8 cellular contexts compared by ENCODE assay signal in the genomic region with DNA sequence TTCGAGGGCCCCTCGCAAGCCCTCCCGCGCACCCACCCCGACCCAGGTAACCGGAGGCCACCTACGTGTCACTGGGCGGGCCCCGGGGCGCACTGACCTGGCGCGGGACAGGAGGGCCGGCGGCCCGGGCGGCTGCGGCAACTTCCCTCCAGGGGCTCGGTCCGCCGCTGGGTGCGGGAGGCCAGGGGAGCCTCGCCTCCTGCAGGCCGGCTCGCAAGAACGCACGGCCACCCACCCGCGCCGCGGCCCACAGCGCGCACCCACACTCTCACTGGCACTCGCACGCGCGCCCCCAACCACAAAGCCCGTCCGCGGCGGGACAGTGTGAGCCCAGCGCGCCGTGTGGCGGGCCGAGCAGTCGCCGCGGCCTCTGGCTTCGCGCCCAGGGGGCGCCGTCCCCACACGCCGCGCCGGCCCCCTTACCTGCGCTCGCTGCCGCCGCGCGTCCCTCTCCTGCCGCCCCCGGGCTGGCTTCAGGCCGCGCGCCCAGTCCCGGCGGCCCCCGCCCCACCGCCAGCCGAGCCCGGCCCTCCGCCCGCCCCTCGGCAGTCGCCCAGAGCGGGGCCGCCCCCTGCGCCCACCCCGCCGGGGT. TPM values are rescaled to one million over a fixed set of nuclear protein-coding genes. Genes with fewer than 3 reads are reported as not detected.
DNase-seq lines count a peak whose midpoint lies in the region; FAIRE-seq and TF ChIP-seq lines count a peak whose summit lies in the region.

No MANE protein-coding gene starts in this region.

- H3K9me3 Mint-ChIP-seq in activated T-helper 1 cell treated with anti-CD3 and anti-CD28 coated beads, Interleukin-12 subunit alpha, Interleukin-12 subunit beta, Interleukin-2, Interleukin-4 antibody, amounts not matched to agents 30 ng/mL and 10 ng/mL and 1 ng/mL, durations not matched to agents 14 hours and 24 hours and 36 hours, result no peaks in the 10 kb centered on the region

- intact Hi-C loops in spleen (cut with DNase I; ENCODE audit: low total_unique reads), result no loop called here
- intact Hi-C loops in activated T-helper 1 cell treated with anti-CD3 and anti-CD28 coated beads, Interleukin-12 subunit alpha, Interleukin-12 subunit beta, Interleukin-2, Interleukin-4 antibody, amounts not matched to agents 30 ng/mL and 10 ng/mL and 1 ng/mL, durations not matched to agents 14 hours and 24 hours and 36 hours (cut with micrococcal nuclease), result loop anchor here (10.0 kb wide), 1 partner anchor 257 kb away; no protein-coding TSS in a partner anchor

- peak; percentile 24 for DNase-seq in NCI-H1092 treated with DMSO at 0.1 percent for 48 hours (lab: John Stamatoyannopoulos, UW)
- no peak for DNase-seq in NCI-H1092 (lab: John Stamatoyannopoulos, UW)
- no peak for DNase-seq in HTR-8/SVneo (ENCODE audit: insufficient read length, low spot score)
- peak; percentile 62 for DNase-seq in astrocyte of the hippocampus (ENCODE audit: low read depth, low spot score)
- peak; percentile 63 for DNase-seq in iPS-NIHi7 (ENCODE audit: extremely low spot score)
- DNase-seq in spleen, result peak; percentile 83
- DNase-seq in activated CD4-positive, alpha-beta T cell treated with anti-CD3 and anti-CD28 coated beads for 1 hour, result no peak
- DNase-seq in activated T-helper 1 cell treated with anti-CD3 and anti-CD28 coated beads, Interleukin-12 subunit alpha, Interleukin-12 subunit beta, Interleukin-2, Interleukin-4 antibody, amounts not matched to agents 30 ng/mL and 10 ng/mL and 1 ng/mL, durations not matched to agents 14 hours and 24 hours and 36 hours (ENCODE audit: low spot score), result no peak

- peaks cover 5% of the 10 kb centered on the region for H3K36me3 Mint-ChIP-seq in activated T-helper 1 cell treated with anti-CD3 and anti-CD28 coated beads, Interleukin-12 subunit alpha, Interleukin-12 subunit beta, Interleukin-2, Interleukin-4 antibody, amounts not matched to agents 30 ng/mL and 10 ng/mL and 1 ng/mL, durations not matched to agents 14 hours and 24 hours and 36 hours (ENCODE audit: low read depth)

- peaks cover 11% of the 10 kb centered on the region for H3K4me1 Mint-ChIP-seq in activated T-helper 1 cell treated with anti-CD3 and anti-CD28 coated beads, Interleukin-12 subunit alpha, Interleukin-12 subunit beta, Interleukin-2, Interleukin-4 antibody, amounts not matched to agents 30 ng/mL and 10 ng/mL and 1 ng/mL, durations not matched to agents 14 hours and 24 hours and 36 hours (ENCODE audit: low read depth)

- H3K4me3 Mint-ChIP-seq in activated T-helper 1 cell treated with anti-CD3 and anti-CD28 coated beads, Interleukin-12 subunit alpha, Interleukin-12 subunit beta, Interleukin-2, Interleukin-4 antibody, amounts not matched to agents 30 ng/mL and 10 ng/mL and 1 ng/mL, durations not matched to agents 14 hours and 24 hours and 36 hours, result no peak overlapping the region

- H3K36me3 ChIP-seq in spleen, result no peaks in the 10 kb centered on the region

- no peaks in the 10 kb centered on the region for H3K9me3 ChIP-seq in spleen

- H3K27ac Mint-ChIP-seq in activated T-helper 1 cell treated with anti-CD3 and anti-CD28 coated beads, Interleukin-12 subunit alpha, Interleukin-12 subunit beta, Interleukin-2, Interleukin-4 antibody, amounts not matched to agents 30 ng/mL and 10 ng/mL and 1 ng/mL, durations not matched to agents 14 hours and 24 hours and 36 hours, result no peak overlapping the region

- TF ChIP-seq CTCF in spleen (IDR thresholded peaks at IDR 0.05 in 8 of 11, conservative IDR thresholded peaks at IDR 0.05 in 3 of 11), result peak in 1 of 11 experiments; percentile 26

- 1 to 2% (median 1%) methylated on average over 18 to 82 of the region's 82 CpGs for WGBS in spleen, 5 donors

- H3K27me3 ChIP-seq in spleen (replicated peaks in 1 of 7), result peaks cover 0 to 71% (median 41%) of the 10 kb centered on the region in 7 donors

- peaks cover 5 to 42% (median 20%) of the 10 kb centered on the region in 6 donors for H3K4me1 ChIP-seq in spleen

- H3K4me3 ChIP-seq in spleen, result peak overlapping the region; percentile 17 to 69 (median 38)

- FAIRE-seq in HTR-8/SVneo (lab: Jason Lieb, UNC), result peak; percentile 80

- H3K27me3 Mint-ChIP-seq in activated T-helper 1 cell treated with anti-CD3 and anti-CD28 coated beads, Interleukin-12 subunit alpha, Interleukin-12 subunit beta, Interleukin-2, Interleukin-4 antibody, amounts not matched to agents 30 ng/mL and 10 ng/mL and 1 ng/mL, durations not matched to agents 14 hours and 24 hours and 36 hours (ENCODE audit: insufficient read depth), result peaks cover 41% of the 10 kb centered on the region

- TF ChIP-seq POLR2A in spleen (IDR thresholded peaks at IDR 0.05), result no peak

- peak overlapping the region in 7 of 8 donors; percentile 77 to 88 (median 84) for H3K27ac ChIP-seq in spleen

RNA-seq across cellular contexts. Expression of gene LPAR1, which starts 0.4 kb away (rescaled TPM):
- total RNA-seq in spleen, result 10 to 100 TPM; 22.5 to 63.8 (median 35.7) TPM
- polyA plus RNA-seq in spleen, result 10 to 100 TPM in 2 of 3 donors, 1 to 10 TPM in 1; 8.1 to 14.4 (median 12.9) TPM
- not detected in 2 replicates for total RNA-seq in activated T-helper 1 cell treated with anti-CD3 and anti-CD28 coated beads, Interleukin-12 subunit alpha, Interleukin-12 subunit beta, Interleukin-2, Interleukin-4 antibody, amounts not matched to agents 30 ng/mL and 10 ng/mL and 1 ng/mL, durations not matched to agents 14 hours and 24 hours and 36 hours

Comparison
In these comparisons a context has a peak if more than half of its experiments do, and no peak if none do; other contexts are left out.
1. DNase-seq: peak in NCI-H1092 treated with DMSO at 0.1 percent for 48 hours (single experiment), astrocyte of the hippocampus (single experiment), iPS-NIHi7 (single experiment) and spleen (single experiment); none in NCI-H1092 (single experiment), HTR-8/SVneo (single experiment), activated CD4-positive, alpha-beta T cell treated with anti-CD3 and anti-CD28 coated beads for 1 hour (single experiment) and activated T-helper 1 cell treated with anti-CD3 and anti-CD28 coated beads, Interleukin-12 subunit alpha, Interleukin-12 subunit beta, Interleukin-2, Interleukin-4 antibody, amounts not matched to agents 30 ng/mL and 10 ng/mL and 1 ng/mL, durations not matched to agents 14 hours and 24 hours and 36 hours (single experiment).
2. RNA of gene LPAR1, which starts 0.4 kb away (total RNA-seq): 22.5 to 63.8 TPM in spleen; not detected in activated T-helper 1 cell treated with anti-CD3 and anti-CD28 coated beads, Interleukin-12 subunit alpha, Interleukin-12 subunit beta, Interleukin-2, Interleukin-4 antibody, amounts not matched to agents 30 ng/mL and 10 ng/mL and 1 ng/mL, durations not matched to agents 14 hours and 24 hours and 36 hours; every median in the first group is over 10 times any median in the second.